Comparison of ENCODE assay signal across 18 cellular contexts in the genomic region with DNA sequence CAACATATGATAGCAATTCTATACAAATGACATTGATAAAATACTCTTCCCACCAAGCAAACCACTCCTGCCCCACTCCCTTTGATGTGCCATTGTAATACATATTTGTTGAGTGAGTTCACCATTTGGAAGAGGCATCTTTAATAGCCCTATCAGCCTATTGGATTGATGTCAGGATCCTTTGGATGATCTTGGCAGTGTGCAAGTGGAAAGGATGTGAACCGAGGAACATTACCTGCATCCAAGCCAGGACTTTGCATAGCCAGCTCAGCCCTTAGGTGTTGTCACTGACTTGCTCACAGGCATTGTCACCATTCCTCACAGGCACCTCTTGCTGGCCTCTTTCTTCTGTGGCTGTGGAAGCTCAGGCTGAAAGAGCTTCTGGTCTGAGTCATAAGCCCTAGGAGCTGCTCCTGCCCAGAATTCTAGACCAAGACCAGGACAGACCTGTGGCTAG. TPM values are rescaled to one million over a fixed set of nuclear protein-coding genes. Genes with fewer than 3 reads are reported as not detected.
DNase-seq lines count a peak whose midpoint lies in the region; ATAC-seq and TF ChIP-seq lines count a peak whose summit lies in the region.
"Had no signal": no experiment of that assay in that cellular context is flagged by ENCODE, and none has a peak within 500 bp of the region (broad histone marks: within the 10 kb centered on the region; RNA-seq: fewer than 3 reads in every experiment).

No MANE protein-coding gene starts in this region.

- H3K9me3 ChIP-seq in psoas muscle, result peaks cover 17% of the 10 kb centered on the region
- H3K9me3 ChIP-seq: thyroid gland had no signal

- ATAC-seq in psoas muscle (peak in 3 of 4 donors; percentile 15 to 67 (median 54)), GM19328 (IDR thresholded peaks at IDR 0.05; ENCODE audit: unreplicated experiment) (no peak)
- ATAC-seq: activated naive CD8-positive, alpha-beta T cell treated with anti-CD3 and anti-CD28 coated beads, Interleukin-2, amount 50 U/mL, for 24 hours; CD8-positive, alpha-beta T cell had no signal

- no peak for TF ChIP-seq CTCF in psoas muscle (IDR thresholded peaks at IDR 0.05)

- in situ Hi-C loops in G401 (cut with HindIII; ENCODE audit: low sequenced_read_pairs), result no loop called here

- intact Hi-C loops in psoas muscle (cut with DNase I), result no loop called here

- DNase-seq in G401 (ENCODE audit: low spot score) (peak; percentile 66), RPMI7951 (ENCODE audit: low read depth) (peak; percentile 50), cerebellum (ENCODE audit: low spot score) (peak; percentile 43), psoas muscle (no peak), T-helper 2 cell (no peak), superior temporal gyrus (ENCODE audit: extremely low spot score) (no peak), NCI-H2171 treated with DMSO at 0.1 percent for 48 hours (lab: John Stamatoyannopoulos, UW) (no peak)
- DNase-seq: activated CD8-positive, alpha-beta memory T cell treated with anti-CD3 and anti-CD28 coated beads, Interleukin-2, amount 50 U/mL, for 4 hours; NCI-H1436 treated with DMSO at 0.1 percent for 48 hours; NCI-H2171; SHP77 treated with DMSO at 0.1 percent for 48 hours; stimulated activated naive B cell treated with anti-CD40 and anti-IgM and Interleukin-4, amounts not matched to agents 10 μg/mL and 1 μg/mL and 100 μg/mL, for 72 hours had no signal

- 13 to 30% (median 22%) methylated on average over 1 of the region's 1 CpG for WGBS in psoas muscle, 3 donors

- peaks cover 15% of the 10 kb centered on the region for H3K4me1 ChIP-seq in psoas muscle

- H3K27me3 ChIP-seq in psoas muscle (ENCODE audit: insufficient read depth in 3 of 3, low read length in 2 of 3), result no peaks in the 10 kb centered on the region
- H3K27me3 ChIP-seq: thyroid gland had no signal

- H3K27ac ChIP-seq in psoas muscle, result no peak overlapping the region
- H3K27ac ChIP-seq: thyroid gland, WERI-Rb-1 had no signal

- no peak overlapping the region for H3K4me3 ChIP-seq in psoas muscle
- H3K4me3 ChIP-seq: thyroid gland had no signal

- H3K36me3 ChIP-seq in psoas muscle (ENCODE audit: insufficient read depth in 1 of 2, low read depth in 1 of 2), result no peaks in the 10 kb centered on the region
- H3K36me3 ChIP-seq: thyroid gland, WERI-Rb-1 had no signal

RNA-seq across cellular contexts. Expression of gene TIMP4, which starts 16.5 kb away (rescaled TPM):
- 0.12 TPM in 1 of 2 replicates, not detected in the other for total RNA-seq in G401 (2014; rRNA removed; shearing (Covaris generic))
- total RNA-seq in RPMI7951 (2014; rRNA removed; shearing (Covaris generic)), result 0.10 TPM in 1 of 2 replicates, not detected in the other
- 17.6 TPM for total RNA-seq in cerebellum
- 10 to 100 TPM in 3 of 4 donors, 1 to 10 TPM in 1; 1.3 to 24.1 (median 19.5) TPM for total RNA-seq in psoas muscle
- 10 to 100 TPM; 15.7 to 19.8 (median 17.5) TPM for polyA plus RNA-seq in psoas muscle
- total RNA-seq: CD8-positive, alpha-beta T cell; T-helper 1 cell treated with Interleukin-12 subunit alpha and Interleukin-12 subunit beta and Interleukin-4 antibody, amounts not matched to agents 30 ng/mL and 1 ng/mL, for 36 hours had no signal

Comparison
In these comparisons a context has a peak if more than half of its experiments do, and no peak if none do; other contexts are left out.
1. DNase-seq: peak in G401 (single experiment), RPMI7951 (single experiment) and cerebellum (single experiment); none in psoas muscle (0 of 2), T-helper 2 cell (0 of 5), superior temporal gyrus (single experiment) and NCI-H2171 treated with DMSO at 0.1 percent for 48 hours (single experiment).